17 cellular contexts compared by ENCODE assay signal in the genomic region with DNA sequence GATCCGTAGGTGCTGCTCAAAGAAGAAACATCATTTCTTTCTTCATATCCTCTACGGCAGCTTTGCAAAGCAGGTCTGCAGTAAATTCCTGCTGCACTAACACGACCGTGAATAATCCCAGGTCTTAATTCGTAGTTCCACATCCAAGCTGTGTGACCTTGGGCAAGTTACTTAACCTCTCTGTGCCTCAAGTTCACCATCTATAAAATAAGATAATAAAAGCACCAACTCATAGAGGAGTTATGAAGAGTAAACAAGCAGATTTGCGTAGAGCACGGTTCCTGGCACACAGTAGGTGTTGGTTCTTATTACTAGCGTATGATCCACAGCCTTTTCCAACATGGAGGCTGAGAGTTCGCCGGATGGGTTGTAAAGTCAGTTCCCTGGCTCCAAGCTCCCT. TPM values are rescaled to one million over a fixed set of nuclear protein-coding genes. Genes with fewer than 3 reads are reported as not detected.
DNase-seq lines count a peak whose midpoint lies in the region; ATAC-seq and TF ChIP-seq lines count a peak whose summit lies in the region.
"Had no signal": no experiment of that assay in that cellular context is flagged by ENCODE, and none has a peak within 500 bp of the region (broad histone marks: within the 10 kb centered on the region; RNA-seq: fewer than 3 reads in every experiment).

No MANE protein-coding gene starts in this region.

- H4K91ac ChIP-seq in IMR-90 (ENCODE audit: insufficient read depth, low read depth, low read length): no peak overlapping the region

- peak overlapping the region; percentile 24 for H3K4me3 Mint-ChIP-seq in neural progenitor cell
- H3K4me3 Mint-ChIP-seq in stimulated activated naive CD8-positive, alpha-beta T cell treated with anti-CD3 and anti-CD28 coated beads, Interleukin-15, amount 100 ng/mL, for 72 hours: no peak overlapping the region
- no peak overlapping the region for H3K4me3 Mint-ChIP-seq in HFFc6

- WGBS in IMR-90 (ENCODE audit: extremely low coverage in 2 of 2, insufficient read length in 1 of 2), 2 experiments: 100% methylated on average over 2 of the region's 10 CpGs; no CpG with 5 or more reads in 1 of the 2 experiments

- no peak overlapping the region for H2BK120ac ChIP-seq in IMR-90 (ENCODE audit: low read depth, low read length)

- H4K20me1 ChIP-seq in BLaER1 treated with 17β-estradiol and CSF1 and Interleukin-3, amounts not matched to agents 10 nM and 100 nM: peaks cover 74 to 80% (median 78%) of the 10 kb centered on the region in 11 experiments
- H4K20me1 ChIP-seq in IMR-90 (ENCODE audit: insufficient read depth, low read length) (peaks cover 79% of the 10 kb centered on the region), neural progenitor cell (ENCODE audit: low read depth) (peaks cover 80% of the 10 kb centered on the region)

- H3K18ac ChIP-seq in IMR-90 (ENCODE audit: low read depth, low read length): no peak overlapping the region

- H3K9me1 ChIP-seq in IMR-90 (ENCODE audit: insufficient read depth, low read length): peaks cover 10% of the 10 kb centered on the region; the same call in 1 of the 2 replicates

- H3K79me1 ChIP-seq in IMR-90 (ENCODE audit: low read depth in 1 of 2, low read length in 2 of 2): peaks cover 11 to 69% of the 10 kb centered on the region in 2 experiments

- H3K4me3 ChIP-seq in BLaER1 treated with 17β-estradiol and CSF1 and Interleukin-3, amounts not matched to agents 10 nM and 100 nM: no peak overlapping the region
- H3K4me3 ChIP-seq in IMR-90 (ENCODE audit: insufficient read depth, low read depth, low read length) (no peak overlapping the region), dorsolateral prefrontal cortex (peak overlapping the region in 4 of 59 donors; percentile 15 to 96 (median 56)), neural progenitor cell (no peak overlapping the region)
- H3K4me3 ChIP-seq: ovary had no signal

- TF ChIP-seq RAD21 in IMR-90 (IDR thresholded peaks at IDR 0.05; ENCODE audit: low read length): no peak

- CTCF ChIA-PET in IMR-90 (lab: Yijun Ruan, JAX): no interaction called here

- in situ Hi-C loops in IMR-90 (cut with MboI; ENCODE audit: low sequenced_read_pairs): loop anchor here (10.0 kb wide), 1 partner anchor 179 kb away; no protein-coding TSS in a partner anchor

- no peak overlapping the region for H4K5ac ChIP-seq in IMR-90 (ENCODE audit: low read depth, low read length)

- intact Hi-C loops in IMR-90 (cut with micrococcal nuclease): no loop called here
- intact Hi-C loops in dorsolateral prefrontal cortex (cut with DNase I): loop anchor here in 1 of 2 donors (10.0 kb wide), 1 partner anchor 179 kb away; no protein-coding TSS in a partner anchor

- H3K9me3 ChIP-seq in BLaER1 treated with 17β-estradiol and CSF1 and Interleukin-3, amounts not matched to agents 10 nM and 100 nM (replicated peaks in 1 of 11): peaks cover 0 to 7% (median 5%) of the 10 kb centered on the region in 11 experiments; a peak in 10 of 22 replicates
- H3K9me3 ChIP-seq in IMR-90 (ENCODE audit: control insufficient read depth, insufficient read depth, low read length) (no peaks in the 10 kb centered on the region), neural progenitor cell (ENCODE audit: low read depth) (no peaks in the 10 kb centered on the region)
- H3K9me3 ChIP-seq: ovary, upper lobe of left lung had no signal

- no peak overlapping the region for H2BK15ac ChIP-seq in IMR-90 (ENCODE audit: low read depth, low read length)

- no peak overlapping the region for H3K56ac ChIP-seq in IMR-90 (ENCODE audit: extremely low read depth, insufficient read depth, low read length)

- H3K23ac ChIP-seq in IMR-90 (ENCODE audit: low read depth, low read length): peak overlapping the region; percentile 71

- peaks cover 84% of the 10 kb centered on the region for H3K79me2 ChIP-seq in neural progenitor cell (ENCODE audit: low read depth)

- H2BK20ac ChIP-seq in IMR-90 (ENCODE audit: low read depth, low read length): no peak overlapping the region

- dilution Hi-C loops in IMR-90 (cut with HindIII; ENCODE audit: low sequenced_read_pairs, unreplicated experiment): no loop called here

- no peak overlapping the region for H2BK5ac ChIP-seq in IMR-90 (ENCODE audit: low read depth, low read length, poor library complexity, severe bottlenecking)

- H3K27me3 Mint-ChIP-seq in neural progenitor cell (ENCODE audit: insufficient read depth, low read depth) (no peaks in the 10 kb centered on the region), HFFc6 (ENCODE audit: insufficient read depth) (peaks cover 2% of the 10 kb centered on the region; the same call in 1 of the 2 replicates)
- H3K27me3 Mint-ChIP-seq in stimulated activated naive CD8-positive, alpha-beta T cell treated with anti-CD3 and anti-CD28 coated beads, Interleukin-15, amount 100 ng/mL, for 72 hours: no peaks in the 10 kb centered on the region
- H3K27me3 Mint-ChIP-seq: B cell; dendritic cell treated with granulocyte-macrophage colony-stimulating factor and Interleukin-4, amounts not matched to agents 40 ng/mL and 50 ng/mL, for 4 days had no signal

- ATAC-seq in IMR-90 (ENCODE audit: low read depth) (no peak), GM21528 (IDR thresholded peaks at IDR 0.05; ENCODE audit: low FRiP score, unreplicated experiment) (no peak)
- ATAC-seq in stimulated activated naive CD8-positive, alpha-beta T cell treated with anti-CD3 and anti-CD28 coated beads, Interleukin-15, amount 100 ng/mL, for 72 hours: no peak

- H3F3A ChIP-seq in neural progenitor cell (ENCODE audit: low read depth): peaks cover 41% of the 10 kb centered on the region

- no peak for TF ChIP-seq POLR2A in IMR-90 (IDR thresholded peaks at IDR 0.05; ENCODE audit: low read depth, low read length)

- peak overlapping the region in 2 of 11 experiments; percentile 8 to 18; a peak in 3 of 22 replicates for H3K27ac ChIP-seq in BLaER1 treated with 17β-estradiol and CSF1 and Interleukin-3, amounts not matched to agents 10 nM and 100 nM
- H3K27ac ChIP-seq in IMR-90 (ENCODE audit: insufficient read depth, low read length): no peak overlapping the region
- peak overlapping the region in 47 of 59 donors; percentile 0 to 99 (median 62) for H3K27ac ChIP-seq in dorsolateral prefrontal cortex
- no peak overlapping the region for H3K27ac ChIP-seq in neural progenitor cell

- H3K36me3 ChIP-seq in BLaER1 treated with 17β-estradiol and CSF1 and Interleukin-3, amounts not matched to agents 10 nM and 100 nM: peaks cover 0 to 27% (median 12%) of the 10 kb centered on the region in 11 experiments; a peak in 14 of 22 replicates
- H3K36me3 ChIP-seq in IMR-90 (ENCODE audit: control insufficient read depth, insufficient read depth, low read length) (no peaks in the 10 kb centered on the region), neural progenitor cell (no peaks in the 10 kb centered on the region)
- H3K36me3 ChIP-seq: ovary, upper lobe of left lung had no signal

- no peak overlapping the region for H3K4ac ChIP-seq in IMR-90 (ENCODE audit: low read depth, low read length)

- DNase-seq in IMR-90: no peak
- no peak for DNase-seq in dorsolateral prefrontal cortex
- DNase-seq in neural progenitor cell (ENCODE audit: low spot score): no peak
- no peak for DNase-seq in stimulated activated naive CD8-positive, alpha-beta T cell treated with anti-CD3 and anti-CD28 coated beads, Interleukin-15, amount 100 ng/mL, for 72 hours
- no peak for DNase-seq in HFFc6
- DNase-seq in HUDEP-2 (lab: John Stamatoyannopoulos, UW; ENCODE audit: unreplicated experiment in 76 of 76): no peak
- DNase-seq: activated CD4-positive, CD25-positive, alpha-beta regulatory T cell treated with anti-CD3 and anti-CD28 coated beads, Interleukin-2, amount 50 U/mL, for 72 hours; KBM-7; NCI-H510A; stimulated activated CD4-positive, alpha-beta T cell treated with anti-CD3 and anti-CD28 coated beads, Interleukin-15, amount 100 ng/mL, for 24 hours; SW 1271; upper lobe of left lung had no signal

- TF ChIP-seq CTCF in IMR-90 (conservative IDR thresholded peaks at IDR 0.05; ENCODE audit: low read depth, low read length) (no peak), dorsolateral prefrontal cortex (IDR thresholded peaks at IDR 0.05 in 54 of 56, conservative IDR thresholded peaks at IDR 0.05 in 2 of 56; ENCODE audit: low read depth in 1 of 56, partially characterized antibody in 56 of 56) (no peak), neural progenitor cell (IDR thresholded peaks at IDR 0.05) (no peak), HFFc6 (IDR thresholded peaks at IDR 0.05) (no peak)

- BruUV-seq in IMR-90 (replicated peaks; lab: Mats Ljungman, UMichigan): no TSS peak

- peak overlapping the region; percentile 64 to 100 (median 93) for H3K4me2 ChIP-seq in BLaER1 treated with 17β-estradiol and CSF1 and Interleukin-3, amounts not matched to agents 10 nM and 100 nM
- H3K4me2 ChIP-seq in IMR-90 (ENCODE audit: low read depth, low read length) (no peak overlapping the region), neural progenitor cell (peak overlapping the region; percentile 98)

- H3K4me1 Mint-ChIP-seq in neural progenitor cell: peaks cover 55% of the 10 kb centered on the region
- H3K4me1 Mint-ChIP-seq in stimulated activated naive CD8-positive, alpha-beta T cell treated with anti-CD3 and anti-CD28 coated beads, Interleukin-15, amount 100 ng/mL, for 72 hours: peaks cover 76% of the 10 kb centered on the region
- peaks cover 41% of the 10 kb centered on the region for H3K4me1 Mint-ChIP-seq in HFFc6 (ENCODE audit: low read depth)

- no peak overlapping the region for H2AK9ac ChIP-seq in IMR-90 (replicated peaks; ENCODE audit: low read depth, low read length, poor library complexity)

- H3K4me1 ChIP-seq in BLaER1 treated with 17β-estradiol and CSF1 and Interleukin-3, amounts not matched to agents 10 nM and 100 nM: peaks cover 60 to 73% (median 66%) of the 10 kb centered on the region in 10 experiments
- H3K4me1 ChIP-seq in IMR-90 (ENCODE audit: control insufficient read depth, insufficient read depth, low read length) (peaks cover 17% of the 10 kb centered on the region), neural progenitor cell (peaks cover 31% of the 10 kb centered on the region)

- peak overlapping the region in 2 of 11 experiments; percentile 41; a peak in 1 of 22 replicates for H3K9ac ChIP-seq in BLaER1 treated with 17β-estradiol and CSF1 and Interleukin-3, amounts not matched to agents 10 nM and 100 nM
- H3K9ac ChIP-seq in IMR-90 (ENCODE audit: low read depth, low read length): no peak overlapping the region
- H3K9ac ChIP-seq in neural progenitor cell: no peak overlapping the region

- no peak overlapping the region for H4K8ac ChIP-seq in IMR-90 (ENCODE audit: low read depth in 2 of 2, low read length in 2 of 2)

- H3K36me3 Mint-ChIP-seq in neural progenitor cell (no peaks in the 10 kb centered on the region), HFFc6 (ENCODE audit: low read depth) (peaks cover 7% of the 10 kb centered on the region)

- peak overlapping the region; percentile 21 for H2AFZ ChIP-seq in IMR-90 (replicated peaks; ENCODE audit: low read length, poor library complexity)
- no peak overlapping the region for H2AFZ ChIP-seq in neural progenitor cell (replicated peaks)

- no peaks in the 10 kb centered on the region for H3K27me3 ChIP-seq in BLaER1 treated with 17β-estradiol and CSF1 and Interleukin-3, amounts not matched to agents 10 nM and 100 nM
- no peaks in the 10 kb centered on the region for H3K27me3 ChIP-seq in IMR-90 (ENCODE audit: control insufficient read depth, insufficient read depth, low read length)
- no peaks in the 10 kb centered on the region for H3K27me3 ChIP-seq in dorsolateral prefrontal cortex
- H3K27me3 ChIP-seq in neural progenitor cell: no peaks in the 10 kb centered on the region
- H3K27me3 ChIP-seq: ovary, upper lobe of left lung had no signal

- no peak overlapping the region for H3K14ac ChIP-seq in IMR-90 (replicated peaks; ENCODE audit: low read depth, low read length)

- H3K27ac Mint-ChIP-seq in neural progenitor cell: no peak overlapping the region
- peak overlapping the region in 1 of 2 donors; percentile 42 for H3K27ac Mint-ChIP-seq in stimulated activated naive CD8-positive, alpha-beta T cell treated with anti-CD3 and anti-CD28 coated beads, Interleukin-15, amount 100 ng/mL, for 72 hours
- no peak overlapping the region for H3K27ac Mint-ChIP-seq in HFFc6

- POLR2A ChIA-PET in IMR-90 (lab: Charles Lee; ENCODE audit: unreplicated experiment): no interaction called here

- H3K9me3 Mint-ChIP-seq in neural progenitor cell (no peaks in the 10 kb centered on the region), HFFc6 (peaks cover 8% of the 10 kb centered on the region)
- H3K9me3 Mint-ChIP-seq in stimulated activated naive CD8-positive, alpha-beta T cell treated with anti-CD3 and anti-CD28 coated beads, Interleukin-15, amount 100 ng/mL, for 72 hours: no peaks in the 10 kb centered on the region
- H3K9me3 Mint-ChIP-seq: dendritic cell treated with granulocyte-macrophage colony-stimulating factor and Interleukin-4, amounts not matched to agents 40 ng/mL and 50 ng/mL, for 4 days had no signal

- peak overlapping the region; percentile 15; the same call in 1 of the 2 replicates for H2AK5ac ChIP-seq in IMR-90 (ENCODE audit: low read depth, low read length)

RNA-seq across cellular contexts. Expression of gene NCOR2, which starts 3.6 kb away (rescaled TPM):
- total RNA-seq in IMR-90 (2012; rRNA removed): 12.9 and 15.3 TPM in 2 replicates
- 40.8 and 50.2 TPM in 2 replicates for polyA plus RNA-seq in IMR-90 (2012; rRNA removed)
- 55.0 and 56.1 TPM in 2 replicates for polyA plus RNA-seq in IMR-90 (2012; cell fraction: cytosol; rRNA removed)
- polyA plus RNA-seq in IMR-90 (2012; cell fraction: nucleus; rRNA removed; ENCODE audit: low replicate concordance): 151 and 276 TPM in 2 replicates
- total RNA-seq in dorsolateral prefrontal cortex: 100 to 1,000 TPM; 202 to 379 (median 273) TPM
- 14.3 and 18.0 TPM in 2 replicates for total RNA-seq in neural progenitor cell (ENCODE audit: low replicate concordance)
- total RNA-seq in HFFc6 (2021; fragmentation: NEBNext Ultra II Directional; extraction: Animal tissue kit (Norgen Biotek cat#: 25700)): 100 to 1,000 TPM; 237 to 249 (median 240) TPM

Comparison
In these comparisons a context has a peak if more than half of its experiments do, and no peak if none do; other contexts are left out.
1. H3K27ac ChIP-seq: peak in dorsolateral prefrontal cortex (47 of 59); none in IMR-90 (single experiment) and neural progenitor cell (single experiment).
2. RNA of gene NCOR2, which starts 3.6 kb away (total RNA-seq): 202 to 379 TPM in dorsolateral prefrontal cortex and 237 to 249 TPM in HFFc6; 14.3 to 18.0 TPM in neural progenitor cell and 12.9 to 15.3 TPM in IMR-90; every median in the first group is over 10 times any median in the second.